In the genomic region with DNA sequence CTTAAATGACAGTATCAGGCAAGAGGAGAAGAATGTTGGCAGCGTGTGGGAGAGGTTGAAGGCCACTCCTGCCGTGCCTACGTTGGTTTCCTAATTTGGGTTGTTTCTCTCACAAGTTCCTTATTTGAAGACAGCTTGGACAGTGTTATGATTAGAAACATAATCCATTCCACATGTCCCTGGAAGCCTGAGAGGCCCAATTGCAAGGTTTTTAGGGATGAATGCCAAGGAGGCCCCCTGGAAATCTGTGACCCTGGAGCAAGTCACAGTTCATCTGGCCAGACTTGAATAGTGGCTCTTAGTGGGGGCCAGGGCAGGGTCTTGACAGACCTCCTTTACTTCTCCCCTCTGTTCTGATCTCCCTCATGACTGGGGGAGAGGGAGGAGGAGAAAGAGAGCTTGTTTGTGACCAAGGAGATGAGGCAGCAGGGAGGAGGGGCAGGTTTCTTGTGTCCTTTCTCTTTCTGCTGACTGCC, we compare ENCODE assay signal across 10 cellular contexts.
A peak's percentile ranks its signal among the peaks of the same experiment; 100 is the strongest.
DNase-seq lines count a peak whose midpoint lies in the region; ATAC-seq and TF ChIP-seq lines count a peak whose summit lies in the region.
"Had no signal": no experiment of that assay in that cellular context is flagged by ENCODE, and none has a peak within 500 bp of the region (broad histone marks: within the 10 kb centered on the region; RNA-seq: fewer than 3 reads in every experiment).

No MANE protein-coding gene starts in this region.

- no peak overlapping the region for H3K4me3 Mint-ChIP-seq in activated naive CD4-positive, alpha-beta T cell treated with anti-CD3 and anti-CD28 coated beads, Interleukin-2, amount 50 U/mL, for 24 hours
- H3K4me3 Mint-ChIP-seq in activated CD8-positive, alpha-beta memory T cell treated with anti-CD3 and anti-CD28 coated beads, Interleukin-2, amount 10 ng/mL, durations not matched to agents 7 days and 5 days, result no peak overlapping the region

- DNase-seq in activated naive CD4-positive, alpha-beta T cell treated with anti-CD3 and anti-CD28 coated beads, Interleukin-2, amount 50 U/mL, for 72 hours (ENCODE audit: low spot score in 2 of 2), result no peak
- DNase-seq in myocyte (ENCODE audit: low read depth), result peak; percentile 43
- DNase-seq in vagina (ENCODE audit: extremely low spot score in 2 of 2), result no peak
- no peak for DNase-seq in activated CD8-positive, alpha-beta memory T cell treated with anti-CD3 and anti-CD28 coated beads, Interleukin-2, amount 10 ng/mL, durations not matched to agents 7 days and 5 days
- DNase-seq in DMS53 treated with DMSO at 0.1 percent for 48 hours (lab: John Stamatoyannopoulos, UW; ENCODE audit: unreplicated experiment), result no peak
- DNase-seq in superior temporal gyrus (ENCODE audit: extremely low spot score), result no peak
- DNase-seq: MG63 had no signal

- H3K36me3 ChIP-seq in esophagus (ENCODE audit: control insufficient read depth in 2 of 2, insufficient read depth in 2 of 2, low read length in 1 of 2) (no peaks in the 10 kb centered on the region), vagina (no peaks in the 10 kb centered on the region)
- H3K36me3 ChIP-seq: MG63 had no signal

- intact Hi-C loops in vagina (cut with DNase I), result no loop called here

- ATAC-seq in activated naive CD4-positive, alpha-beta T cell treated with anti-CD3 and anti-CD28 coated beads, Interleukin-2, amount 50 U/mL, for 72 hours, result no peak
- ATAC-seq in activated CD8-positive, alpha-beta memory T cell treated with anti-CD3 and anti-CD28 coated beads, Interleukin-2, amount 10 ng/mL, durations not matched to agents 7 days and 5 days, result no peak
- ATAC-seq: A549 had no signal

- no peaks in the 10 kb centered on the region for H3K27me3 Mint-ChIP-seq in activated naive CD4-positive, alpha-beta T cell treated with anti-CD3 and anti-CD28 coated beads, Interleukin-2, amount 50 U/mL, for 24 hours
- H3K27me3 Mint-ChIP-seq in activated CD8-positive, alpha-beta memory T cell treated with anti-CD3 and anti-CD28 coated beads, Interleukin-2, amount 10 ng/mL, durations not matched to agents 7 days and 5 days, result no peaks in the 10 kb centered on the region

- H3K27ac ChIP-seq in esophagus (ENCODE audit: low read depth in 2 of 2, low read length in 1 of 2) (peak overlapping the region; percentile 25 to 73), vagina (peak overlapping the region; percentile 74)
- H3K27ac ChIP-seq: A549 had no signal

- H3K27me3 ChIP-seq in esophagus (ENCODE audit: control insufficient read depth in 1 of 2, insufficient read depth in 2 of 2, low read length in 2 of 2) (no peaks in the 10 kb centered on the region), vagina (no peaks in the 10 kb centered on the region)
- H3K27me3 ChIP-seq: MG63 had no signal

- H3K4me1 ChIP-seq in esophagus (ENCODE audit: control insufficient read depth in 2 of 2, insufficient read depth in 2 of 2, low read length in 1 of 2), result peaks cover 0 to 1% of the 10 kb centered on the region in 2 donors
- H3K4me1 ChIP-seq in vagina, result peaks cover 39% of the 10 kb centered on the region

- peaks cover 31% of the 10 kb centered on the region for H3K4me1 Mint-ChIP-seq in activated naive CD4-positive, alpha-beta T cell treated with anti-CD3 and anti-CD28 coated beads, Interleukin-2, amount 50 U/mL, for 24 hours
- H3K4me1 Mint-ChIP-seq in activated CD8-positive, alpha-beta memory T cell treated with anti-CD3 and anti-CD28 coated beads, Interleukin-2, amount 10 ng/mL, durations not matched to agents 7 days and 5 days, result peaks cover 21% of the 10 kb centered on the region

- H3K9me3 ChIP-seq in esophagus (ENCODE audit: control insufficient read depth in 2 of 2, insufficient read depth in 1 of 2, low read depth in 1 of 2, low read length in 1 of 2) (no peaks in the 10 kb centered on the region), vagina (no peaks in the 10 kb centered on the region)
- H3K9me3 ChIP-seq: A549, MG63 had no signal

- no peaks in the 10 kb centered on the region for H3K9me3 Mint-ChIP-seq in activated naive CD4-positive, alpha-beta T cell treated with anti-CD3 and anti-CD28 coated beads, Interleukin-2, amount 50 U/mL, for 24 hours
- H3K9me3 Mint-ChIP-seq in activated naive CD4-positive, alpha-beta T cell treated with anti-CD3 and anti-CD28 coated beads, Interleukin-2, amount 50 U/mL, for 72 hours, result peaks cover 0 to 5% of the 10 kb centered on the region in 2 donors
- no peaks in the 10 kb centered on the region for H3K9me3 Mint-ChIP-seq in activated CD8-positive, alpha-beta memory T cell treated with anti-CD3 and anti-CD28 coated beads, Interleukin-2, amount 10 ng/mL, durations not matched to agents 7 days and 5 days (ENCODE audit: low read depth)

- no peaks in the 10 kb centered on the region for H3K36me3 Mint-ChIP-seq in activated naive CD4-positive, alpha-beta T cell treated with anti-CD3 and anti-CD28 coated beads, Interleukin-2, amount 50 U/mL, for 24 hours
- peaks cover 0 to 18% of the 10 kb centered on the region in 2 donors for H3K36me3 Mint-ChIP-seq in activated naive CD4-positive, alpha-beta T cell treated with anti-CD3 and anti-CD28 coated beads, Interleukin-2, amount 50 U/mL, for 72 hours
- H3K36me3 Mint-ChIP-seq in activated CD8-positive, alpha-beta memory T cell treated with anti-CD3 and anti-CD28 coated beads, Interleukin-2, amount 10 ng/mL, durations not matched to agents 7 days and 5 days, result peaks cover 1% of the 10 kb centered on the region

- peak overlapping the region; percentile 30 for H3K27ac Mint-ChIP-seq in activated naive CD4-positive, alpha-beta T cell treated with anti-CD3 and anti-CD28 coated beads, Interleukin-2, amount 50 U/mL, for 24 hours
- no peak overlapping the region for H3K27ac Mint-ChIP-seq in activated naive CD4-positive, alpha-beta T cell treated with anti-CD3 and anti-CD28 coated beads, Interleukin-2, amount 50 U/mL, for 72 hours
- H3K27ac Mint-ChIP-seq in activated CD8-positive, alpha-beta memory T cell treated with anti-CD3 and anti-CD28 coated beads, Interleukin-2, amount 10 ng/mL, durations not matched to agents 7 days and 5 days, result no peak overlapping the region

- H3K4me3 ChIP-seq in esophagus (ENCODE audit: low read depth in 1 of 2, low read length in 2 of 2) (no peak overlapping the region), vagina (no peak overlapping the region)
- H3K4me3 ChIP-seq: A549, MG63 had no signal

- CTCF ChIA-PET in activated CD8-positive, alpha-beta memory T cell treated with anti-CD3 and anti-CD28 coated beads, Interleukin-2, amount 10 ng/mL, durations not matched to agents 7 days and 5 days (lab: Charles Lee), result no interaction called here

- no peak for TF ChIP-seq POLR2A in vagina (IDR thresholded peaks at IDR 0.05)

- WGBS in esophagus, 2 donors, result 67 to 69% methylated on average over 3 of the region's 3 CpGs

- TF ChIP-seq CTCF in vagina (IDR thresholded peaks at IDR 0.05), result no peak
